In genomic region chr2:85617723-85618122, GRCh38 we compare ENCODE assay signal across 1 cellular context.
A peak's percentile ranks its signal among the peaks of the same experiment; 100 is the strongest.
TF ChIP-seq lines count a peak whose summit lies in the region.

No MANE protein-coding gene starts in this region.

TF ChIP-seq in HepG2, 621 proteins besides CTCF, POLR2A, EP300 and RAD21:
- 0 out of 2 replicates have a peak, but pooled peaks have one; percentile 15 for TF ChIP-seq IKZF5 (CRISPR knock-in tag; IDR thresholded peaks at IDR 0.05)
- TF ChIP-seq, protein P1, sequence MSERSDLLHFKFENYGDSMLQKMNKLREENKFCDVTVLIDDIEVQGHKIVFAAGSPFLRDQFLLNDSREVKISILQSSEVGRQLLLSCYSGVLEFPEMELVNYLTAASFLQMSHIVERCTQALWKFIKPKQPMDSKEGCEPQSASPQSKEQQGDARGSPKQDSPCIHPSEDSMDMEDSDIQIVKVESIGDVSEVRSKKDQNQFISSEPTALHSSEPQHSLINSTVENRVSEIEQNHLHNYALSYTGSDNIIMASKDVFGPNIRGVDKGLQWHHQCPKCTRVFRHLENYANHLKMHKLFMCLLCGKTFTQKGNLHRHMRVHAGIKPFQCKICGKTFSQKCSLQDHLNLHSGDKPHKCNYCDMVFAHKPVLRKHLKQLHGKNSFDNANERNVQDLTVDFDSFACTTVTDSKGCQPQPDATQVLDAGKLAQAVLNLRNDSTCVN (CRISPR knock-in tag; IDR thresholded peaks at IDR 0.05; ENCODE audit: borderline replicate concordance) = 0 out of 2 replicates have a peak, but pooled peaks have one; percentile 44
